12 cellular contexts compared by ENCODE assay signal in the genomic region with DNA sequence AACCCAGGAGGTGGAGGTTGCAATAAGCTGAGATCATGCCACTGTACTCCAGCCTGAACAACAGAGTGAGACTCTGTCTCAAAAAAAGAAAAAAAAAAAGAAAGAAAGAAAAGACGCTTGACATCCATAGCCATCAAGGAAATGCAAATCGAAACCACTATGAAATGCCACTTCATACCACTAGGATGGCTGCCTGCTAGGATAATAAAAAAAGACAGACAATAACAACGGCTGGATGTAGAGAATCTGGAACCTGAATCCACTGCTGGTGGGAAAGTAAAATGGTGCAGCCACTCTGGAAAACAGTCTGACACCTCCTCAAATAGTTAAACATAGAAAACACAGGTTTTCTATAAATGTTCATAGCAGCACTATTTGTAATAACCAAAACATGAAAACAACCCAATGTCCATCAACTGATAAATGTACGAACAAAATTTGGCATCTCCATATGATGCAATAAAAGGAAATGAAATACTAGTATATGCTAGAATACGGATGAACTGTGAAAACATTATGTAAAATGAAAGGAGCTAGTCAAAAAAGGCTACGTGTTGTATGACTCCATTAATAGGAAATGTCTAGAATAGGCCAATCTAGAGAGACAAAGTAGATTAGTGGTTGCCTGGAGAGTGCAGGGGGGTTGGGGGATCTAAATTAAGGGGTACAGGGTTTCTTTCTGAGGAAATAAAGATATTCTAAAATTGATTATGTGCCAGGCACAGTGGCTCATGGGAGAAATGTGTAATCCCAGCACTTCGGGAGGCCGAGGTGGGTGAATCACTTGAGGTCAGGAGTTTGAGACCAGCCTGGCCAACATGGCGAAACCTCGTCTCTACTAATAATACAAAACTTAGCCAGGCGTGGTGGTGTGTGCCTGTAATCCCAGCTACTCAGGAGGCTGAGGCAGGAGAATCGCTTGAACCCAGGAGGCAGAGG. TPM values are rescaled to one million over a fixed set of nuclear protein-coding genes. Genes with fewer than 3 reads are reported as not detected.
DNase-seq lines count a peak whose midpoint lies in the region; ATAC-seq and TF ChIP-seq lines count a peak whose summit lies in the region.
"Had no signal": no experiment of that assay in that cellular context is flagged by ENCODE, and none has a peak within 500 bp of the region (broad histone marks: within the 10 kb centered on the region; RNA-seq: fewer than 3 reads in every experiment).

No MANE protein-coding gene starts in this region.

- POLR2A ChIA-PET in IMR-90 (lab: Charles Lee; ENCODE audit: unreplicated experiment): no interaction called here

- no peak overlapping the region for H2AK5ac ChIP-seq in IMR-90 (ENCODE audit: low read depth, low read length)

- H3K4ac ChIP-seq in IMR-90 (ENCODE audit: low read depth, low read length): no peak overlapping the region

- DNase-seq in NCI-H2107 treated with DMSO at 0.1 percent for 48 hours (lab: John Stamatoyannopoulos, UW; ENCODE audit: unreplicated experiment) (peak; percentile 17), NCI-H2107 (lab: John Stamatoyannopoulos, UW) (no peak), IMR-90 (no peak), choroid plexus epithelial cell (ENCODE audit: low read depth) (no peak), sigmoid colon (no peak), NCI-H524 treated with DMSO at 0.1 percent for 48 hours (lab: John Stamatoyannopoulos, UW) (no peak), foreskin melanocyte (no peak)
- DNase-seq: DMS79 treated with DMSO at 0.1 percent for 48 hours, NCI-H1417, T-helper 1 cell had no signal

- no peak overlapping the region for H4K5ac ChIP-seq in IMR-90 (ENCODE audit: low read depth, low read length)

- no peak for TF ChIP-seq RAD21 in IMR-90 (IDR thresholded peaks at IDR 0.05; ENCODE audit: low read length)

- no peak for TF ChIP-seq CTCF in IMR-90 (conservative IDR thresholded peaks at IDR 0.05; ENCODE audit: low read depth, low read length)
- peak; percentile 18 for TF ChIP-seq CTCF in choroid plexus epithelial cell (conservative IDR thresholded peaks at IDR 0.05; ENCODE audit: low read depth, low read length)
- no peak for TF ChIP-seq CTCF in sigmoid colon (IDR thresholded peaks at IDR 0.05)

- dilution Hi-C loops in IMR-90 (cut with HindIII; ENCODE audit: low sequenced_read_pairs, unreplicated experiment): no loop called here

- no peak overlapping the region for H3K4me3 ChIP-seq in IMR-90 (ENCODE audit: insufficient read depth, low read depth, low read length)
- no peak overlapping the region for H3K4me3 ChIP-seq in choroid plexus epithelial cell (ENCODE audit: low read depth, low read length)
- no peak overlapping the region for H3K4me3 ChIP-seq in sigmoid colon
- H3K4me3 ChIP-seq: cardiac muscle cell had no signal

- no peak for TF ChIP-seq EP300 in sigmoid colon (IDR thresholded peaks at IDR 0.05)

- H4K8ac ChIP-seq in IMR-90 (ENCODE audit: low read depth in 2 of 2, low read length in 2 of 2): no peak overlapping the region

- ATAC-seq in IMR-90 (ENCODE audit: low read depth) (no peak), HG03521 (IDR thresholded peaks at IDR 0.05; ENCODE audit: unreplicated experiment) (no peak)

- H3K9ac ChIP-seq in IMR-90 (ENCODE audit: low read depth, low read length): no peak overlapping the region

- CTCF ChIA-PET in IMR-90 (lab: Yijun Ruan, JAX): no interaction called here

- H2AFZ ChIP-seq in IMR-90 (replicated peaks; ENCODE audit: low read length, poor library complexity): no peak overlapping the region

- H3K27me3 ChIP-seq in IMR-90 (ENCODE audit: control insufficient read depth, insufficient read depth, low read length) (no peaks in the 10 kb centered on the region), sigmoid colon (no peaks in the 10 kb centered on the region)
- H3K27me3 ChIP-seq: cardiac muscle cell had no signal

- H3K9me1 ChIP-seq in IMR-90 (ENCODE audit: insufficient read depth, low read length): peaks cover 19% of the 10 kb centered on the region

- no peak overlapping the region for H3K14ac ChIP-seq in IMR-90 (replicated peaks; ENCODE audit: low read depth, low read length)

- TF ChIP-seq POLR2A in IMR-90 (IDR thresholded peaks at IDR 0.05; ENCODE audit: low read depth, low read length) (no peak), sigmoid colon (IDR thresholded peaks at IDR 0.05) (no peak)

- H4K91ac ChIP-seq in IMR-90 (ENCODE audit: insufficient read depth, low read depth, low read length): no peak overlapping the region

- no peak overlapping the region for H3K23ac ChIP-seq in IMR-90 (ENCODE audit: low read depth, low read length)

- H3K36me3 ChIP-seq in IMR-90 (ENCODE audit: control insufficient read depth, insufficient read depth, low read length): peaks cover 15% of the 10 kb centered on the region
- peaks cover 0 to 47% (median 4%) of the 10 kb centered on the region in 4 donors for H3K36me3 ChIP-seq in sigmoid colon

- H3K4me1 ChIP-seq in IMR-90 (ENCODE audit: control insufficient read depth, insufficient read depth, low read length) (peaks cover 16% of the 10 kb centered on the region), sigmoid colon (peaks cover 0 to 24% (median 23%) of the 10 kb centered on the region in 4 donors)

- H3K4me2 ChIP-seq in IMR-90 (ENCODE audit: low read depth, low read length): no peak overlapping the region

- H3K27ac ChIP-seq in IMR-90 (ENCODE audit: insufficient read depth, low read length): no peak overlapping the region
- peak overlapping the region in 3 of 4 donors; percentile 65 to 75 (median 74) for H3K27ac ChIP-seq in sigmoid colon
- H3K27ac ChIP-seq: cardiac muscle cell had no signal

- H2BK5ac ChIP-seq in IMR-90 (ENCODE audit: low read depth, low read length, poor library complexity, severe bottlenecking): no peak overlapping the region

- H3K9me3 ChIP-seq in IMR-90 (ENCODE audit: control insufficient read depth, insufficient read depth, low read length) (no peaks in the 10 kb centered on the region), sigmoid colon (no peaks in the 10 kb centered on the region)

- no peak overlapping the region for H3K56ac ChIP-seq in IMR-90 (ENCODE audit: extremely low read depth, insufficient read depth, low read length)

- BruUV-seq in IMR-90 (replicated peaks; lab: Mats Ljungman, UMichigan): no TSS peak

- in situ Hi-C loops in IMR-90 (cut with MboI; ENCODE audit: low sequenced_read_pairs): no loop called here

- H2BK15ac ChIP-seq in IMR-90 (ENCODE audit: low read depth, low read length): no peak overlapping the region

- H4K20me1 ChIP-seq in IMR-90 (ENCODE audit: insufficient read depth, low read length): peaks cover 27% of the 10 kb centered on the region

- H3K18ac ChIP-seq in IMR-90 (ENCODE audit: low read depth, low read length): no peak overlapping the region

- H2AK9ac ChIP-seq in IMR-90 (replicated peaks; ENCODE audit: low read depth, low read length, poor library complexity): no peak overlapping the region

- H2BK20ac ChIP-seq in IMR-90 (ENCODE audit: low read depth, low read length): no peak overlapping the region

- 83% methylated on average over 1 of the region's 12 CpGs; no CpG with 5 or more reads in 1 of the 2 experiments for WGBS in IMR-90 (ENCODE audit: extremely low coverage in 2 of 2, insufficient read length in 1 of 2), 2 experiments
- 89 to 90% methylated on average over 12 of the region's 12 CpGs for WGBS in sigmoid colon, 2 donors

- intact Hi-C loops in IMR-90 (cut with micrococcal nuclease) (no loop called here), sigmoid colon (cut with DNase I) (no loop called here)

- H3K79me1 ChIP-seq in IMR-90 (ENCODE audit: low read depth in 1 of 2, low read length in 2 of 2): peaks cover 27 to 56% of the 10 kb centered on the region in 2 experiments

- H2BK120ac ChIP-seq in IMR-90 (ENCODE audit: low read depth, low read length): no peak overlapping the region

TF ChIP-seq in IMR-90, 13 proteins besides CTCF, POLR2A, EP300 and RAD21 (continues in another document):
- TF ChIP-seq RFX5 (IDR thresholded peaks at IDR 0.05; ENCODE audit: low read depth, low read length): no peak
- peak; percentile 73 for TF ChIP-seq CEBPB (IDR thresholded peaks at IDR 0.05; ENCODE audit: low read depth, low read length)
- TF ChIP-seq MAFK (IDR thresholded peaks at IDR 0.05; ENCODE audit: low read depth, low read length): no peak
- TF ChIP-seq, protein P1, sequence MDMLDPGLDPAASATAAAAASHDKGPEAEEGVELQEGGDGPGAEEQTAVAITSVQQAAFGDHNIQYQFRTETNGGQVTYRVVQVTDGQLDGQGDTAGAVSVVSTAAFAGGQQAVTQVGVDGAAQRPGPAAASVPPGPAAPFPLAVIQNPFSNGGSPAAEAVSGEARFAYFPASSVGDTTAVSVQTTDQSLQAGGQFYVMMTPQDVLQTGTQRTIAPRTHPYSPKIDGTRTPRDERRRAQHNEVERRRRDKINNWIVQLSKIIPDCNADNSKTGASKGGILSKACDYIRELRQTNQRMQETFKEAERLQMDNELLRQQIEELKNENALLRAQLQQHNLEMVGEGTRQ (IDR thresholded peaks at IDR 0.05; ENCODE audit: low read depth, low read length): no peak

RNA-seq across cellular contexts. Expression of a gene that starts 9.7 kb away (rescaled TPM):
- total RNA-seq in IMR-90 (2012; rRNA removed): 141 and 180 TPM in 2 replicates
- 92.8 and 99.2 TPM in 2 replicates for polyA plus RNA-seq in IMR-90 (2012; rRNA removed)
- 61.3 and 149 TPM in 2 replicates for polyA plus RNA-seq in IMR-90 (2012; cell fraction: cytosol; rRNA removed)
- 31.2 and 37.8 TPM in 2 replicates for polyA plus RNA-seq in IMR-90 (2012; cell fraction: nucleus; rRNA removed; ENCODE audit: low replicate concordance)
- 10 to 100 TPM; 50.2 to 64.0 (median 55.6) TPM for total RNA-seq in sigmoid colon
- polyA plus RNA-seq in sigmoid colon: 100 to 1,000 TPM in 2 of 3 donors, 10 to 100 TPM in 1; 58.9 to 160 (median 105) TPM

RNA-seq across cellular contexts. Expression of a gene that starts 34.7 kb away (rescaled TPM):
- total RNA-seq in IMR-90 (2012; rRNA removed) (20.1 and 20.6 TPM in 2 replicates), sigmoid colon (10 to 100 TPM in 2 of 4 donors, 1 to 10 TPM in 2; 6.9 to 12.7 (median 9.7) TPM)
- polyA plus RNA-seq in IMR-90 (2012; rRNA removed) (12.8 and 14.7 TPM in 2 replicates), sigmoid colon (10 to 100 TPM in 2 of 3 donors, 1 to 10 TPM in 1; 9.5 to 15.1 (median 12.0) TPM)
- 5.2 and 6.3 TPM in 2 replicates for polyA plus RNA-seq in IMR-90 (2012; cell fraction: cytosol; rRNA removed)
- 17.8 and 26.5 TPM in 2 replicates for polyA plus RNA-seq in IMR-90 (2012; cell fraction: nucleus; rRNA removed; ENCODE audit: low replicate concordance)

RNA-seq across cellular contexts. Expression of a gene that starts 52.6 kb away (rescaled TPM):
- total RNA-seq in IMR-90 (2012; rRNA removed) (10.0 and 17.5 TPM in 2 replicates), sigmoid colon (10 to 100 TPM; 22.2 to 31.1 (median 23.5) TPM)
- polyA plus RNA-seq in IMR-90 (2012; rRNA removed) (5.2 and 5.9 TPM in 2 replicates), sigmoid colon (10 to 100 TPM; 28.5 to 59.9 (median 34.2) TPM)
- 2.8 and 3.4 TPM in 2 replicates for polyA plus RNA-seq in IMR-90 (2012; cell fraction: cytosol; rRNA removed)
- 6.0 and 12.2 TPM in 2 replicates for polyA plus RNA-seq in IMR-90 (2012; cell fraction: nucleus; rRNA removed; ENCODE audit: low replicate concordance)
